ENCODE assay signal across 19 cellular contexts in genomic region chr5:103305829-103306228, GRCh38.
"Had no signal": no experiment of that assay in that cellular context is flagged by ENCODE, and none has a peak within 500 bp of the region (broad histone marks: within the 10 kb centered on the region; RNA-seq: fewer than 3 reads in every experiment).

No MANE protein-coding gene starts in this region.

- H3K27ac ChIP-seq: cardiac muscle cell, gastrocnemius medialis, heart left ventricle, parathyroid adenoma, right lobe of liver, testis had no signal

- DNase-seq: activated CD4-positive, alpha-beta T cell treated with anti-CD3 and anti-CD28 coated beads, Interleukin-2, amount 10 ng/mL, durations not matched to agents 24 days and 14 days; activated CD8-positive, alpha-beta T cell treated with anti-CD3 and anti-CD28 coated beads for 36 hours; activated naive CD4-positive, alpha-beta T cell treated with anti-CD3 and anti-CD28 coated beads for 36 hours; activated naive CD8-positive, alpha-beta T cell treated with anti-CD3 and anti-CD28 coated beads, Interleukin-2, amount 50 U/mL, for 24 hours; activated T-cell treated with anti-CD3 and anti-CD28 coated beads, Interleukin-2, amount 50 U/mL, for 4 hours; gastrocnemius medialis; heart left ventricle; kidney glomerular epithelial cell; natural killer cell; right lobe of liver; stimulated activated CD4-positive, alpha-beta T cell treated with anti-CD3 and anti-CD28 coated beads, Interleukin-4, amount 100 ng/mL, for 1 hour; stimulated activated naive CD8-positive, alpha-beta T cell treated with anti-CD3 and anti-CD28 coated beads, Interleukin-15, amount 100 ng/mL, for 72 hours; T-helper 1 cell; T1000; testis had no signal

- H3K36me3 ChIP-seq: cardiac muscle cell, gastrocnemius medialis, heart left ventricle, right lobe of liver had no signal

- H3K4me1 ChIP-seq: gastrocnemius medialis, heart left ventricle, parathyroid adenoma, right lobe of liver, testis had no signal

- H3K4me3 ChIP-seq: cardiac muscle cell, gastrocnemius medialis, heart left ventricle, right lobe of liver, smooth muscle cell, testis had no signal

- H3K9me3 ChIP-seq: gastrocnemius medialis, right lobe of liver, testis had no signal

- ATAC-seq: activated CD8-positive, alpha-beta T cell treated with anti-CD3 and anti-CD28 coated beads for 36 hours; activated naive CD8-positive, alpha-beta T cell treated with anti-CD3 and anti-CD28 coated beads, Interleukin-2, amount 50 U/mL, for 24 hours; activated T-cell treated with anti-CD3 and anti-CD28 coated beads, Interleukin-2, amount 50 U/mL, for 4 hours; gastrocnemius medialis; heart left ventricle; natural killer cell; right lobe of liver had no signal

- H3K27me3 ChIP-seq: cardiac muscle cell, gastrocnemius medialis, heart left ventricle, right lobe of liver, testis had no signal

- FAIRE-seq: colon had no signal
